ENCODE assay signal across 9 cellular contexts in the genomic region with DNA sequence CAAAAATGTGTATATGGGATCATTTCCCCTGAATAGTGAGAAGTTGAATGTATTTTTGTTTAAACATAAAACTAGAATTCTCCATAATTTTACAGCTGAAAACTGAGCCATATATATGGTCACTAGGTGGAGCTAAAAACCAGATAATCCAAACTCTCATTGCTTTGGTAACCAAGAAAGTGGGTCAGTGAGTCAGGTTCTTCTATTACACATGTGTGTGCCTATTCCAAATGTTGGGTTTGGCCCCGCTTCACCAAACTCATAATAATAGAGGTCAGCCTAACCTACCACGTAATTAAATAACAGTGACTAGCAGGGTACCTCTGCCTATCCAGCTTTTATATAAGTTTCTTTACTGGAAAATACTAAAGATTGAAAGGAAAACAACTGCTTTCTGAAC. TPM values are rescaled to one million over a fixed set of nuclear protein-coding genes. Genes with fewer than 3 reads are reported as not detected.
DNase-seq lines count a peak whose midpoint lies in the region; ATAC-seq, FAIRE-seq and TF ChIP-seq lines count a peak whose summit lies in the region.
"Had no signal": no experiment of that assay in that cellular context is flagged by ENCODE, and none has a peak within 500 bp of the region (broad histone marks: within the 10 kb centered on the region; RNA-seq: fewer than 3 reads in every experiment).

No MANE protein-coding gene starts in this region.

- peak; percentile 74; the same call in 1 of the 2 replicates for TF ChIP-seq RAD21 in HepG2 (CRISPR knock-in tag; IDR thresholded peaks at IDR 0.05)

- H2AFZ ChIP-seq in HepG2 (ENCODE audit: low read length): no peak overlapping the region

- H3K36me3 Mint-ChIP-seq in CD4-positive, CD25-positive, alpha-beta regulatory T cell: no peaks in the 10 kb centered on the region
- no peaks in the 10 kb centered on the region for H3K36me3 Mint-ChIP-seq in chondrocyte (ENCODE audit: low read depth)

- intact Hi-C loops in HepG2 (cut with micrococcal nuclease; ENCODE audit: unreplicated experiment) (loop anchor here (1.0 to 10.0 kb wide), 6 partner anchors 52 to 392 kb away; no protein-coding TSS in a partner anchor), tibial artery (cut with DNase I; ENCODE audit: low total_unique reads) (loop anchor here (5.0 kb wide), 2 partner anchors 100 to 260 kb away; a partner anchor contains a TSS)

- no peaks in the 10 kb centered on the region for H3K36me3 ChIP-seq in CD4-positive, CD25-positive, alpha-beta regulatory T cell (ENCODE audit: control insufficient read depth, insufficient read depth, low read length)
- H3K36me3 ChIP-seq in HepG2 (replicated peaks in 1 of 2; ENCODE audit: control insufficient read depth in 1 of 2, insufficient read depth in 2 of 2, low read length in 2 of 2): no peaks in the 10 kb centered on the region
- H3K36me3 ChIP-seq in tibial artery: no peaks in the 10 kb centered on the region

- POLR2A ChIA-PET in RWPE1 (lab: Yijun Ruan, JAX; ENCODE audit: low non-redundant PET): no interaction called here
- POLR2A ChIA-PET in HepG2 (lab: Yijun Ruan, JAX): interaction anchor here (0.8 to 1.9 kb wide), 8 partner anchors 10 to 259 kb away, joined by 3 to 6 read pairs (median 4); a partner anchor contains a TSS

- in situ Hi-C loops in HepG2 (cut with HindIII; ENCODE audit: extremely low pct_ligation_motif_present, low pct_unique_long_range_greater_than_20kb): loop anchor here (5.0 to 10.0 kb wide), 2 partner anchors 102 to 260 kb away; a partner anchor contains a TSS

- no peaks in the 10 kb centered on the region for H3K9me3 Mint-ChIP-seq in CD4-positive, CD25-positive, alpha-beta regulatory T cell
- no peaks in the 10 kb centered on the region for H3K9me3 Mint-ChIP-seq in chondrocyte (ENCODE audit: low read depth)

- TF ChIP-seq POLR2A in HepG2 (IDR thresholded peaks at IDR 0.05; ENCODE audit: insufficient read depth in 1 of 2, low read depth in 2 of 2, low read length in 2 of 2): no peak

- no peaks in the 10 kb centered on the region for H4K20me1 ChIP-seq in HepG2 (ENCODE audit: insufficient read depth, low read length)

- TF ChIP-seq CTCF in RWPE1 (conservative IDR thresholded peaks at IDR 0.05; ENCODE audit: low read depth): peak; percentile 74
- peak; percentile 93 for TF ChIP-seq CTCF in chondrocyte (IDR thresholded peaks at IDR 0.05)
- TF ChIP-seq CTCF in HepG2 (CRISPR knock-in tag; IDR thresholded peaks at IDR 0.05): peak; percentile 79
- TF ChIP-seq CTCF in tibial artery (IDR thresholded peaks at IDR 0.05): peak; percentile 59 to 88

- H3K27me3 Mint-ChIP-seq in CD4-positive, CD25-positive, alpha-beta regulatory T cell: peaks cover 20% of the 10 kb centered on the region
- H3K27me3 Mint-ChIP-seq in chondrocyte (ENCODE audit: low read depth): peaks cover 7% of the 10 kb centered on the region

- H3K4me3 Mint-ChIP-seq in CD4-positive, CD25-positive, alpha-beta regulatory T cell: no peak overlapping the region
- H3K4me3 Mint-ChIP-seq in chondrocyte (ENCODE audit: unreplicated experiment): no peak overlapping the region
- H3K4me3 Mint-ChIP-seq: IgD-negative memory B cell had no signal

- H3K9me3 ChIP-seq in CD4-positive, CD25-positive, alpha-beta regulatory T cell (ENCODE audit: control insufficient read depth in 2 of 2, low read length in 2 of 2): no peaks in the 10 kb centered on the region
- H3K9me3 ChIP-seq in HepG2 (ENCODE audit: low read length): no peaks in the 10 kb centered on the region
- H3K9me3 ChIP-seq in tibial artery: no peaks in the 10 kb centered on the region

- no peak overlapping the region for H3K9ac ChIP-seq in HepG2 (ENCODE audit: insufficient read depth, low read depth, low read length)

- CTCF ChIA-PET in RWPE1 (lab: Yijun Ruan, JAX) (interaction anchor here (0.6 to 2.6 kb wide), 21 partner anchors 11 to 627 kb away, joined by 3 to 16 read pairs (median 4); a partner anchor contains a TSS), HepG2 (lab: Yijun Ruan, JAX; ENCODE audit: low intra/inter-chr PET ratio, low total read pairs) (interaction anchor here (1.4 to 3.5 kb wide), 2 partner anchors 134 to 260 kb away, joined by 3 to 33 read pairs; no protein-coding TSS in a partner anchor)

- H3K79me2 ChIP-seq in HepG2 (ENCODE audit: insufficient read depth, low read length): no peaks in the 10 kb centered on the region

- H3K27ac ChIP-seq in CD4-positive, CD25-positive, alpha-beta regulatory T cell (ENCODE audit: insufficient read depth, low read length, poor library complexity, severe bottlenecking): no peak overlapping the region
- H3K27ac ChIP-seq in RWPE1 (no peak overlapping the region), HepG2 (ENCODE audit: extremely low read length, insufficient read depth, low read length) (no peak overlapping the region), tibial artery (no peak overlapping the region)

- no peak overlapping the region for H3K4me3 ChIP-seq in CD4-positive, CD25-positive, alpha-beta regulatory T cell (ENCODE audit: low read depth, low read length)
- H3K4me3 ChIP-seq in HepG2 (replicated peaks in 1 of 3; ENCODE audit: insufficient read depth in 1 of 3, low read depth in 2 of 3, low read length in 3 of 3): no peak overlapping the region
- H3K4me3 ChIP-seq in tibial artery: no peak overlapping the region

- H3K4me1 Mint-ChIP-seq in CD4-positive, CD25-positive, alpha-beta regulatory T cell: no peaks in the 10 kb centered on the region
- H3K4me1 Mint-ChIP-seq in chondrocyte (ENCODE audit: low read depth): no peaks in the 10 kb centered on the region
- H3K4me1 Mint-ChIP-seq: IgD-negative memory B cell had no signal

- 3% methylated on average over 2 of the region's 2 CpGs for WGBS in HepG2 (ENCODE audit: low lambda C conversion rate)

- H3K4me2 ChIP-seq in HepG2 (ENCODE audit: low read depth, low read length): peak overlapping the region; percentile 38

- peak in 2 of 3 donors; percentile 62 to 72 for DNase-seq in CD4-positive, CD25-positive, alpha-beta regulatory T cell
- DNase-seq in M059J (ENCODE audit: low read depth) (peak; percentile 69), RWPE1 (ENCODE audit: low spot score) (peak; percentile 69), chondrocyte (ENCODE audit: low spot score) (no peak), HepG2 (ENCODE audit: low spot score) (peak; percentile 55), tibial artery (peak; percentile 81 to 83)

- TF ChIP-seq EP300 in HepG2 (IDR thresholded peaks at IDR 0.05; ENCODE audit: low read depth in 2 of 2, low read length in 2 of 2) (no peak), HepG2 (CRISPR knock-in tag; IDR thresholded peaks at IDR 0.05; ENCODE audit: borderline replicate concordance) (no peak)

- peaks cover 3% of the 10 kb centered on the region for H3K4me1 ChIP-seq in CD4-positive, CD25-positive, alpha-beta regulatory T cell (ENCODE audit: control insufficient read depth, insufficient read depth, low read length, poor library complexity, severe bottlenecking)
- H3K4me1 ChIP-seq in HepG2 (ENCODE audit: insufficient read depth, low read length): peaks cover 25% of the 10 kb centered on the region
- peaks cover 0 to 7% (median 4%) of the 10 kb centered on the region in 4 donors for H3K4me1 ChIP-seq in tibial artery

- no TSS peak for BruUV-seq in HepG2 (replicated peaks; lab: Mats Ljungman, UMichigan)

- peaks cover 3% of the 10 kb centered on the region for H3K27me3 ChIP-seq in CD4-positive, CD25-positive, alpha-beta regulatory T cell (ENCODE audit: control insufficient read depth, insufficient read depth, low read length)
- H3K27me3 ChIP-seq in HepG2 (ENCODE audit: control insufficient read depth in 1 of 2, insufficient read depth in 2 of 2, low read length in 2 of 2) (no peaks in the 10 kb centered on the region; a peak in 1 of 5 replicates), tibial artery (no peaks in the 10 kb centered on the region)

- no peak overlapping the region for H3K27ac Mint-ChIP-seq in CD4-positive, CD25-positive, alpha-beta regulatory T cell
- no peak overlapping the region for H3K27ac Mint-ChIP-seq in chondrocyte (ENCODE audit: unreplicated experiment)
- H3K27ac Mint-ChIP-seq: IgD-negative memory B cell had no signal

- ATAC-seq in CD4-positive, CD25-positive, alpha-beta regulatory T cell (ENCODE audit: low read depth in 2 of 2): peak; percentile 81 to 83
- ATAC-seq in GM18519 (IDR thresholded peaks at IDR 0.05; ENCODE audit: low FRiP score, unreplicated experiment) (peak; percentile 71), HepG2 (peak; percentile 65), HG02588 (IDR thresholded peaks at IDR 0.05; ENCODE audit: unreplicated experiment) (no peak)

- peak; percentile 75 for FAIRE-seq in HepG2 (lab: Jason Lieb, UNC)

RNA-seq across cellular contexts. Expression of a gene that starts 19.3 kb away (rescaled TPM):
- total RNA-seq in CD4-positive, CD25-positive, alpha-beta regulatory T cell: 22.0 TPM
- polyA plus RNA-seq in CD4-positive, CD25-positive, alpha-beta regulatory T cell: 10 to 100 TPM; 14.8 to 22.5 (median 19.2) TPM
- total RNA-seq in M059J (2014; rRNA removed; shearing (Covaris generic)): 14.3 and 21.7 TPM in 2 replicates
- total RNA-seq in chondrocyte (11.8 to 18.4 TPM (median 13.1 TPM) in 3 replicates), HepG2 (2016; rRNA removed; fragmentation: Illumina TruSeq; extraction: Trizol) (22.6 and 27.8 TPM in 2 replicates)
- 9.6 and 10.9 TPM in 2 replicates for total RNA-seq in HepG2 (2016; cell fraction: cytosol; rRNA removed; fragmentation: Illumina TruSeq; extraction: Trizol; ENCODE audit: low read depth)
- total RNA-seq in HepG2 (2016; cell fraction: insoluble cytoplasmic fraction; rRNA removed; fragmentation: Illumina TruSeq; extraction: Trizol): 22.5 and 29.5 TPM in 2 replicates
- total RNA-seq in HepG2 (2016; cell fraction: membrane; rRNA removed; fragmentation: Illumina TruSeq; extraction: Trizol): 7.0 and 7.3 TPM in 2 replicates
- 33.0 and 33.7 TPM in 2 replicates for total RNA-seq in HepG2 (2016; cell fraction: nucleus; rRNA removed; fragmentation: Illumina TruSeq; extraction: Trizol)
- 5.6 and 6.0 TPM in 2 replicates for polyA plus RNA-seq in HepG2 (2011; rRNA removed)
- polyA plus RNA-seq in HepG2 (2011; cell fraction: cytosol; rRNA removed): 2.5 and 3.9 TPM in 2 replicates
- 7.0 and 7.7 TPM in 2 replicates for polyA plus RNA-seq in HepG2 (2011; cell fraction: nucleus; rRNA removed)
- polyA plus RNA-seq in HepG2 (2012): 9.8 and 10.1 TPM in 2 replicates
- polyA plus RNA-seq in HepG2 (2016; cell fraction: cytosol; fragmentation: Illumina TruSeq; extraction: Trizol; ENCODE audit: low read depth): 0.67 and 0.70 TPM in 2 replicates
- 19.1 and 21.4 TPM in 2 replicates for polyA plus RNA-seq in HepG2 (2016; cell fraction: insoluble cytoplasmic fraction; fragmentation: Illumina TruSeq; extraction: Trizol; ENCODE audit: low read depth)
- 2.3 and 2.4 TPM in 2 replicates for polyA plus RNA-seq in HepG2 (2016; cell fraction: membrane; fragmentation: Illumina TruSeq; extraction: Trizol; ENCODE audit: low read depth)
- 11.7 and 13.7 TPM in 2 replicates for polyA plus RNA-seq in HepG2 (2016; cell fraction: nucleus; fragmentation: Illumina TruSeq; extraction: Trizol; ENCODE audit: insufficient read depth, low read depth)
- 5.2 and 6.4 TPM in 2 replicates for polyA minus RNA-seq in HepG2 (2011; rRNA and poly(A)+ RNA removed; ENCODE audit: low replicate concordance)
- 7.4 and 8.7 TPM in 2 replicates for polyA minus RNA-seq in HepG2 (2011; cell fraction: cytosol; rRNA and poly(A)+ RNA removed)
- 34.9 and 46.0 TPM in 2 replicates for polyA minus RNA-seq in HepG2 (2011; cell fraction: nucleus; rRNA and poly(A)+ RNA removed)
